17 cellular contexts compared by ENCODE assay signal in the genomic region with DNA sequence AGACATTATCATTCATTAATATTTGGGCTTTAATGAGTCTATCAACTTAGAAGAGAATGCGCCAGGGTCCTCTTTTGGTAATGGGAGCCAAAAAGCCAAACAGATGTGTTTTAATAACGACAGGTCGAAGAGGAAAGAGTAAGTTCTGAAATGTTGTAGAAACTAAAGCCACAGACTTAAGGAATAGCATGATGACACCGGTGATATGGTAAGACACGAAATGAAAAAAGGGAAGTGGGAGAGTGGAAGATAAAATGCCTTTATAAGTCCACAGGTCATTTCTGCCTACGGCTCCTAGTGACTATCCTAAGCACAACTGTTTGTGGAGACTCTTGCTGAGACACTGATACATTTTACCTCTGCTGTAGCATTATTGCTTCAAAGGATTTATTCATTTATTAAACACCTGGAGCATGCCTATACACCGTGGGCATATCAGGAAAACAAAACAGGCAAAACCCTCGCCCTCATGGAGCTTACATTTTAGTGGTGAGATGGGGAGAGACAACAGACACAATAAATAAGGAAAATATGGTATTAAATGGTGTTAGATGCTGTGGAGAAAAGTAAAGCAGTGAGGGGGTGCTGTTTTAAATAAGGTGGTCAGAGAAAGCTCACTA. TPM values are rescaled to one million over a fixed set of nuclear protein-coding genes. Genes with fewer than 3 reads are reported as not detected.
DNase-seq lines count a peak whose midpoint lies in the region; ATAC-seq and TF ChIP-seq lines count a peak whose summit lies in the region.
"Had no signal": no experiment of that assay in that cellular context is flagged by ENCODE, and none has a peak within 500 bp of the region (broad histone marks: within the 10 kb centered on the region; RNA-seq: fewer than 3 reads in every experiment).

No MANE protein-coding gene starts in this region.

- H3K9me3 ChIP-seq in lower lobe of right lung = no peaks in the 10 kb centered on the region
- H3K9me3 ChIP-seq in MG63 = no peaks in the 10 kb centered on the region
- H3K9me3 ChIP-seq: body of pancreas, SK-N-SH had no signal

- no peak for ATAC-seq in activated naive CD8-positive, alpha-beta T cell treated with anti-CD3 and anti-CD28 coated beads, Interleukin-2, amount 50 U/mL, for 24 hours
- ATAC-seq in lower lobe of right lung (no peak), HG03571 (IDR thresholded peaks at IDR 0.05; ENCODE audit: unreplicated experiment) (no peak)
- ATAC-seq: body of pancreas, esophagus mucosa had no signal

- TF ChIP-seq CTCF in lower lobe of right lung (IDR thresholded peaks at IDR 0.05) = no peak

- no peaks in the 10 kb centered on the region for H3K9me3 Mint-ChIP-seq in activated naive CD8-positive, alpha-beta T cell (ENCODE audit: low read depth)
- H3K9me3 Mint-ChIP-seq in activated naive CD8-positive, alpha-beta T cell treated with anti-CD3 and anti-CD28 coated beads for 36 hours = no peaks in the 10 kb centered on the region
- no peaks in the 10 kb centered on the region for H3K9me3 Mint-ChIP-seq in activated naive CD8-positive, alpha-beta T cell treated with anti-CD3 and anti-CD28 coated beads, Interleukin-2, amount 50 U/mL, for 24 hours
- H3K9me3 Mint-ChIP-seq: CD8-positive, alpha-beta memory T cell had no signal

- no peak overlapping the region for H3K27ac ChIP-seq in lower lobe of right lung
- H3K27ac ChIP-seq: body of pancreas, PC-9 had no signal

- H3K4me3 Mint-ChIP-seq in activated naive CD8-positive, alpha-beta T cell = no peak overlapping the region
- no peak overlapping the region for H3K4me3 Mint-ChIP-seq in activated naive CD8-positive, alpha-beta T cell treated with anti-CD3 and anti-CD28 coated beads for 36 hours
- H3K4me3 Mint-ChIP-seq in activated naive CD8-positive, alpha-beta T cell treated with anti-CD3 and anti-CD28 coated beads, Interleukin-2, amount 50 U/mL, for 24 hours = no peak overlapping the region

- H3K4me3 ChIP-seq in lower lobe of right lung = no peak overlapping the region
- H3K4me3 ChIP-seq in MG63 = no peak overlapping the region
- H3K4me3 ChIP-seq: body of pancreas, PC-9 had no signal

- no peaks in the 10 kb centered on the region for H3K36me3 Mint-ChIP-seq in activated naive CD8-positive, alpha-beta T cell
- H3K36me3 Mint-ChIP-seq in activated naive CD8-positive, alpha-beta T cell treated with anti-CD3 and anti-CD28 coated beads for 36 hours = no peaks in the 10 kb centered on the region
- no peaks in the 10 kb centered on the region for H3K36me3 Mint-ChIP-seq in activated naive CD8-positive, alpha-beta T cell treated with anti-CD3 and anti-CD28 coated beads, Interleukin-2, amount 50 U/mL, for 24 hours (ENCODE audit: low read depth)

- H3K27ac Mint-ChIP-seq in activated naive CD8-positive, alpha-beta T cell = peak overlapping the region; percentile 93
- no peak overlapping the region for H3K27ac Mint-ChIP-seq in activated naive CD8-positive, alpha-beta T cell treated with anti-CD3 and anti-CD28 coated beads for 36 hours
- peak overlapping the region; percentile 2 for H3K27ac Mint-ChIP-seq in activated naive CD8-positive, alpha-beta T cell treated with anti-CD3 and anti-CD28 coated beads, Interleukin-2, amount 50 U/mL, for 24 hours

- no peaks in the 10 kb centered on the region for H3K4me1 ChIP-seq in lower lobe of right lung
- H3K4me1 ChIP-seq: body of pancreas had no signal

- peaks cover 56% of the 10 kb centered on the region for H3K4me1 Mint-ChIP-seq in activated naive CD8-positive, alpha-beta T cell (ENCODE audit: low read depth)
- peaks cover 42% of the 10 kb centered on the region for H3K4me1 Mint-ChIP-seq in activated naive CD8-positive, alpha-beta T cell treated with anti-CD3 and anti-CD28 coated beads for 36 hours
- H3K4me1 Mint-ChIP-seq in activated naive CD8-positive, alpha-beta T cell treated with anti-CD3 and anti-CD28 coated beads, Interleukin-2, amount 50 U/mL, for 24 hours = peaks cover 57% of the 10 kb centered on the region

- H3K27me3 ChIP-seq in lower lobe of right lung (ENCODE audit: low read depth) = no peaks in the 10 kb centered on the region
- H3K27me3 ChIP-seq in MG63 = no peaks in the 10 kb centered on the region
- H3K27me3 ChIP-seq: body of pancreas had no signal

- intact Hi-C loops in lower lobe of right lung (cut with DNase I) = no loop called here

- H3K36me3 ChIP-seq in lower lobe of right lung (no peaks in the 10 kb centered on the region), MG63 (no peaks in the 10 kb centered on the region)

- H3K27me3 Mint-ChIP-seq in activated naive CD8-positive, alpha-beta T cell = no peaks in the 10 kb centered on the region
- no peaks in the 10 kb centered on the region for H3K27me3 Mint-ChIP-seq in activated naive CD8-positive, alpha-beta T cell treated with anti-CD3 and anti-CD28 coated beads for 36 hours
- no peaks in the 10 kb centered on the region for H3K27me3 Mint-ChIP-seq in activated naive CD8-positive, alpha-beta T cell treated with anti-CD3 and anti-CD28 coated beads, Interleukin-2, amount 50 U/mL, for 24 hours

- DNase-seq in activated naive CD8-positive, alpha-beta T cell treated with anti-CD3 and anti-CD28 coated beads for 36 hours = no peak
- DNase-seq in NOMO-1 treated with DMSO at 0.1 percent for 48 hours (lab: John Stamatoyannopoulos, UW; ENCODE audit: unreplicated experiment) (peak; percentile 96), lower lobe of right lung (no peak), MG63 (no peak), dedifferentiated amniotic fluid mesenchymal stem cell (ENCODE audit: extremely low spot score) (no peak)
- no peak for DNase-seq in activated naive CD8-positive, alpha-beta T cell treated with anti-CD3 and anti-CD28 coated beads, Interleukin-2, amount 50 U/mL, for 24 hours
- DNase-seq: 8988T; activated CD4-positive, CD25-positive, alpha-beta regulatory T cell; body of pancreas; CD8-positive, alpha-beta memory T cell; dermis blood vessel endothelial cell; IMR-90; PC-9; SK-N-SH had no signal

RNA-seq across cellular contexts. Expression of a gene that starts 11.7 kb away (rescaled TPM):
- 10 to 100 TPM; 84.7 to 85.2 TPM for total RNA-seq in activated naive CD8-positive, alpha-beta T cell treated with anti-CD3 and anti-CD28 coated beads for 36 hours
- 222 TPM for total RNA-seq in lower lobe of right lung
- total RNA-seq in MG63 (2014; rRNA removed; shearing (Covaris generic); ENCODE audit: low replicate concordance) = 69.0 and 158 TPM in 2 replicates
